In the genomic region with DNA sequence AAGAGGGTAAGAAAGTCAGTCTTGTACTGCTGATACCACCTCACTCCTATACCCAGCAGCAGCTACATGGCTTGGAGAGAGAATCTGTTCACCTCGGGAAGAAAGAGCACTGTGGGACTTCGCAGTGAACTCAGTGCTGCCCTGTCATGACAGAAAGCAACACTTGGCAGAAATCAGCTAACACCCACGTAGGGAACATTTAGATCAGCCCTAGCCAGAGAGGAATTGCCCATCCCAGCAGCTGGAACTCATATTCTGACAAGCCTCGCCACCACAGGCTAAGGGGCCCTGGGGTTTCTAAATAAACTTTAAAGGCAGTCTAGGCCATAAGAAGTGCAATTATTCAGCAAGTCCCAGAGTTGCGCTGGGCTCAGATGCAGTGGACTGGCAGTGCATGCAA, we compare ENCODE assay signal across 20 cellular contexts.
"Had no signal": no experiment of that assay in that cellular context is flagged by ENCODE, and none has a peak within 500 bp of the region (broad histone marks: within the 10 kb centered on the region; RNA-seq: fewer than 3 reads in every experiment).

No MANE protein-coding gene starts in this region.

- DNase-seq: dermis blood vessel endothelial cell; erythroblast; heart right ventricle; immature natural killer cell; left ventricle myocardium superior; mammary epithelial cell; naive thymus-derived CD4-positive, alpha-beta T cell; nephron progenitor cell; posterior cingulate gyrus; spleen; stimulated activated CD4-positive, alpha-beta T cell treated with anti-CD3 and anti-CD28 coated beads, Interleukin-15, amount 100 ng/mL, for 24 hours; stimulated activated CD4-positive, alpha-beta T cell treated with anti-CD3 and anti-CD28 coated beads, Interleukin-1b, Interleukin-23, amount 100 ng/mL, for 48 hours; stimulated activated CD4-positive, alpha-beta T cell treated with anti-CD3 and anti-CD28 coated beads, Interleukin-4, amount 100 ng/mL, for 24 hours; tibial artery had no signal

- H3K4me1 ChIP-seq: heart right ventricle, spleen, tibial artery had no signal

- ATAC-seq: heart right ventricle; left ventricle myocardium superior; naive thymus-derived CD4-positive, alpha-beta T cell; sciatic nerve; stimulated activated memory B cell treated with anti-CD40 and anti-IgM and Interleukin-4, amounts not matched to agents 10 μg/mL and 1 μg/mL and 100 μg/mL, for 72 hours had no signal

- FAIRE-seq: colon, frontal cortex, keratinocyte had no signal

- H3K27me3 ChIP-seq: heart right ventricle, neutrophil, spleen, tibial artery had no signal

- H3K4me3 ChIP-seq: heart right ventricle, spleen, tibial artery had no signal

- H3K9me3 ChIP-seq: neutrophil, tibial artery had no signal

- H3K27ac ChIP-seq: heart right ventricle, neutrophil, spleen, tibial artery had no signal

- H3K36me3 ChIP-seq: heart right ventricle, neutrophil, spleen, tibial artery had no signal
